In the genomic region with DNA sequence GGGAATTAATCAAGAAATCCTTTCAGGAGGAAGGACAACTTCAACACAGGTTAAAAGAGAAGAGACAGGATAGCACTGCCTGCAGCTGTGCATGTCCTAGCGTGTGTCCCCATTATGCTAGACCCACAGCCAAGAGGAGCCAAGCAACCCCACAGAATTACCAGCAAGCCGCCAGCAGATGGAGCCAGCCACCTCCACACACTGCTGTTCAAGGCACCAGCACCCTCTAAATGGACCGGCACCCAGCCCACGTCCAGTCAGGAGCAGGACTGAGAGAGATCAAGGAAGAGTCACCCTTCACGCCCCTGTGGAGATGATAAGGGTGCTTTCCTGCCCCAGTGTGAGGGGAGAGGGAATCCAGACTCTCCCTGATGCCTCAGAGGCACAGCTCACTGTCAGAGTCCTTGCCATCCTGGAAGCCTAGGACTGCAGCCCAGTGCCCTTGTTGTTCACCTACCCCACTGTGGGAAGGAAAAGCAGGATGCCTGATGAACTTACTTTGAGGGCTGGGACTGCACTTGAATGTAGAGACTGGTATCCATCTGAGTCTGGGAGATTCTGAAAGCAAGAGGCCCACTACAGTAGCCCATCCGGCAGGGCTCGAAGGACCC, we compare ENCODE assay signal across 8 cellular contexts. TPM values are rescaled to one million over a fixed set of nuclear protein-coding genes. Genes with fewer than 3 reads are reported as not detected.
A peak's percentile ranks its signal among the peaks of the same experiment; 100 is the strongest.
DNase-seq lines count a peak whose midpoint lies in the region; ATAC-seq, FAIRE-seq and TF ChIP-seq lines count a peak whose summit lies in the region.

No MANE protein-coding gene starts in this region.

- no peak overlapping the region for H3K27ac Mint-ChIP-seq in T-helper 2 cell treated with Interferon-gamma antibody and Interleukin-4, amounts not matched to agents 5 μg/mL and 100 μg/mL, for 36 hours

- no peaks in the 10 kb centered on the region for H3K9me3 Mint-ChIP-seq in T-helper 2 cell treated with Interferon-gamma antibody and Interleukin-4, amounts not matched to agents 5 μg/mL and 100 μg/mL, for 36 hours

- H3K27ac ChIP-seq in HL-60 (replicated peaks), result no peak overlapping the region
- peak overlapping the region; percentile 38 to 89 for H3K27ac ChIP-seq in kidney (ENCODE audit: low read depth in 2 of 2, low read length in 2 of 2)
- H3K27ac ChIP-seq in smooth muscle cell (ENCODE audit: low read depth), result no peak overlapping the region

- peaks cover 35% of the 10 kb centered on the region for H3K27me3 Mint-ChIP-seq in T-helper 2 cell treated with Interferon-gamma antibody and Interleukin-4, amounts not matched to agents 5 μg/mL and 100 μg/mL, for 36 hours (ENCODE audit: low read depth)

- H3K79me2 ChIP-seq in smooth muscle cell (ENCODE audit: low read depth), result no peaks in the 10 kb centered on the region

- H3K36me3 Mint-ChIP-seq in T-helper 2 cell treated with Interferon-gamma antibody and Interleukin-4, amounts not matched to agents 5 μg/mL and 100 μg/mL, for 36 hours (ENCODE audit: low read depth), result no peaks in the 10 kb centered on the region

- no peaks in the 10 kb centered on the region for H4K20me1 ChIP-seq in smooth muscle cell (ENCODE audit: low read depth)

- H3K27me3 ChIP-seq in HL-60 (ENCODE audit: insufficient read depth, poor library complexity, severe bottlenecking), result peaks cover 3% of the 10 kb centered on the region
- no peaks in the 10 kb centered on the region for H3K27me3 ChIP-seq in smooth muscle cell (ENCODE audit: low read depth)

- no peaks in the 10 kb centered on the region for H3F3A ChIP-seq in smooth muscle cell (ENCODE audit: low read depth)

- H3K9me3 ChIP-seq in kidney (ENCODE audit: control insufficient read depth in 1 of 2, low read length in 2 of 2) (no peaks in the 10 kb centered on the region), smooth muscle cell (replicated peaks; ENCODE audit: low read depth) (no peaks in the 10 kb centered on the region)

- H3K9ac ChIP-seq in kidney (ENCODE audit: low read length in 2 of 2) (no peak overlapping the region), smooth muscle cell (ENCODE audit: low read depth) (no peak overlapping the region)

- no peak for ATAC-seq in HG03039 (IDR thresholded peaks at IDR 0.05; ENCODE audit: unreplicated experiment)

- in situ Hi-C loops in T47D (cut with HindIII; ENCODE audit: low pct_unique_long_range_greater_than_20kb, low sequenced_read_pairs), result no loop called here

- DNase-seq in T-helper 2 cell (peak in 3 of 5 experiments; percentile 11 to 31 (median 19)), HL-60 (ENCODE audit: low read depth in 1 of 2, low spot score in 1 of 2) (peak in 1 of 2 experiments; percentile 14), SKM-1 (lab: John Stamatoyannopoulos, UW; ENCODE audit: unreplicated experiment) (peak; percentile 16), T47D (ENCODE audit: low read depth in 1 of 2, low spot score in 1 of 2) (peak; percentile 11 to 54), kidney (peak; percentile 91), smooth muscle cell (lab: John Stamatoyannopoulos, UW; ENCODE audit: unreplicated experiment) (no peak)
- DNase-seq in T-helper 2 cell treated with Interferon-gamma antibody and Interleukin-4, amounts not matched to agents 5 μg/mL and 100 μg/mL, for 36 hours (ENCODE audit: low spot score), result no peak

- H3K4me1 Mint-ChIP-seq in T-helper 2 cell treated with Interferon-gamma antibody and Interleukin-4, amounts not matched to agents 5 μg/mL and 100 μg/mL, for 36 hours (ENCODE audit: low read depth), result no peaks in the 10 kb centered on the region

- no peaks in the 10 kb centered on the region for H3K36me3 ChIP-seq in kidney (ENCODE audit: control insufficient read depth in 1 of 2, insufficient read depth in 2 of 2, low read length in 2 of 2)
- H3K36me3 ChIP-seq in smooth muscle cell (ENCODE audit: low read depth), result no peaks in the 10 kb centered on the region

- H2AFZ ChIP-seq in smooth muscle cell (ENCODE audit: low read depth), result no peak overlapping the region

- H3K4me3 ChIP-seq in HL-60 (replicated peaks; ENCODE audit: insufficient read depth, low read length) (no peak overlapping the region), kidney (ENCODE audit: low read length in 2 of 2) (no peak overlapping the region), smooth muscle cell (no peak overlapping the region)

- no peak for FAIRE-seq in kidney (lab: Jason Lieb, UNC)

- H3K4me2 ChIP-seq in smooth muscle cell, result no peak overlapping the region

- H3K4me1 ChIP-seq in kidney (ENCODE audit: control insufficient read depth in 1 of 2, insufficient read depth in 1 of 2, low read depth in 1 of 2, low read length in 2 of 2) (peaks cover 0 to 2% of the 10 kb centered on the region in 2 donors), smooth muscle cell (ENCODE audit: low read depth) (peaks cover 2% of the 10 kb centered on the region)

- intact Hi-C loops in kidney (cut with DNase I), result no loop called here

- 48% methylated on average over 7 of the region's 7 CpGs for WGBS in smooth muscle cell (ENCODE audit: low lambda C conversion rate)

- H3K4me3 Mint-ChIP-seq in T-helper 2 cell treated with Interferon-gamma antibody and Interleukin-4, amounts not matched to agents 5 μg/mL and 100 μg/mL, for 36 hours, result no peak overlapping the region

- TF ChIP-seq CTCF in HL-60 (IDR thresholded peaks at IDR 0.05; ENCODE audit: insufficient read depth, low read length), result peak; percentile 71
- peak; percentile 69 for TF ChIP-seq CTCF in kidney (IDR thresholded peaks at IDR 0.05; ENCODE audit: borderline replicate concordance, extremely low read depth, insufficient read depth)
- peak; percentile 59 for TF ChIP-seq CTCF in smooth muscle cell (IDR thresholded peaks at IDR 0.05; ENCODE audit: borderline replicate concordance, insufficient read depth, poor library complexity, severe bottlenecking)

RNA-seq across cellular contexts. Expression of a gene that starts 37.1 kb away (rescaled TPM):
- 65.4 TPM for total RNA-seq in kidney
- polyA plus RNA-seq in kidney (ENCODE audit: insufficient read depth, low read depth, low replicate concordance), result 6.7 TPM
- total RNA-seq in smooth muscle cell, result 19.7 and 22.0 TPM in 2 replicates
- polyA plus RNA-seq in smooth muscle cell, result 10.4 and 24.5 TPM in 2 replicates

Comparison
In these comparisons a context has a peak if more than half of its experiments do, and no peak if none do; other contexts are left out.
1. DNase-seq: peak in T-helper 2 cell (3 of 5), SKM-1 (single experiment), T47D (2 of 2) and kidney (single experiment); none in T-helper 2 cell treated with Interferon-gamma antibody and Interleukin-4, amounts not matched to agents 5 μg/mL and 100 μg/mL, for 36 hours (single experiment) and smooth muscle cell (single experiment).
2. H3K27ac ChIP-seq: peak in kidney (2 of 2); none in HL-60 (single experiment) and smooth muscle cell (single experiment).
3. Peak in every context shown above with its lines, with median percentiles within 50 percentile points of each other: CTCF ChIP-seq.